16 cellular contexts compared by ENCODE assay signal in the genomic region with DNA sequence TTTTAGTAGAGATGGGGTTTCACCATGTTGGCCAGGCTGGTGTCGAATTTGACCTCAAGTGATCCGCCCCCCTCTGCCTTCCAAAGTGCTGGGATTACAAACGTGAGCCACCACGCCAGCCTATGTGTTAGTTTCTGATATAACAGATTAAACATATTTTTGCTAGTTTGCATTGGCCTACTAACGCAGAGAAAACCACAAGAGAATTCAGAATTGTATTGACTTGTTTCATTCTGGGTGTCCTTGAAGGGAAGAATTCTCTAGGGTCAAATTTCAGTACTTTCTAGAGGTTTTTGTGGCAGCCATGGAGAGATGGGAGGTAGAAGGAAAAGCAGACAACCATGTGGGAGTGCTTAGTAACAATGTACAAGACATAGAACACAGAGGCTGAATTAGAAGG. TPM values are rescaled to one million over a fixed set of nuclear protein-coding genes. Genes with fewer than 3 reads are reported as not detected.
"Had no signal": no experiment of that assay in that cellular context is flagged by ENCODE, and none has a peak within 500 bp of the region (broad histone marks: within the 10 kb centered on the region; RNA-seq: fewer than 3 reads in every experiment).

No MANE protein-coding gene starts in this region.

- H3K4me3 ChIP-seq: adrenal gland, body of pancreas, hepatocyte, lower lobe of right lung, sigmoid colon, suprapubic skin, transverse colon had no signal

- H3K9me3 ChIP-seq: adrenal gland, body of pancreas, lower lobe of right lung, sigmoid colon, suprapubic skin, transverse colon had no signal

- H3K4me1 ChIP-seq: adrenal gland, body of pancreas, foreskin keratinocyte, lower lobe of right lung, sigmoid colon, suprapubic skin, transverse colon had no signal

- H2AFZ ChIP-seq: hepatocyte had no signal

- H3K27me3 ChIP-seq: adrenal gland, body of pancreas, hepatocyte, sigmoid colon, suprapubic skin, transverse colon had no signal

- DNase-seq: activated CD4-positive, alpha-beta T cell treated with anti-CD3 and anti-CD28 coated beads, Interleukin-2, amount 50 U/mL, for 48 hours; activated gamma-delta T cell; adrenal gland; body of pancreas; effector memory CD8-positive, alpha-beta T cell; foreskin keratinocyte; left colon; lower lobe of right lung; natural killer cell; nucleus accumbens; posterior cingulate gyrus; sigmoid colon; transverse colon had no signal

- ATAC-seq: body of pancreas; effector memory CD8-positive, alpha-beta T cell; foreskin keratinocyte; left colon; lower lobe of right lung; natural killer cell had no signal

- H3K4me2 ChIP-seq: hepatocyte had no signal

- H3K79me2 ChIP-seq: hepatocyte had no signal

- H3K36me3 ChIP-seq: adrenal gland, lower lobe of right lung, sigmoid colon, suprapubic skin, transverse colon had no signal

- H3K27ac ChIP-seq: adrenal gland, body of pancreas, foreskin keratinocyte, hepatocyte, lower lobe of right lung, sigmoid colon, suprapubic skin, transverse colon had no signal

RNA-seq across cellular contexts. Expression of a gene that starts 46.1 kb away (rescaled TPM):
- total RNA-seq: T-helper 2 cell treated with Interferon-gamma antibody and Interleukin-4, amounts not matched to agents 100 ng/mL and 5 ng/mL, for 36 hours had no signal
